In genomic region chr20:55580475-55580874, GRCh38 we compare ENCODE assay signal across 25 cellular contexts.
"Had no signal": no experiment of that assay in that cellular context is flagged by ENCODE, and none has a peak within 500 bp of the region (broad histone marks: within the 10 kb centered on the region; RNA-seq: fewer than 3 reads in every experiment).

No MANE protein-coding gene starts in this region.

- H3K36me3 ChIP-seq: SJCRH30 had no signal

- H3K27ac ChIP-seq: SJCRH30 had no signal

- ATAC-seq: Right ventricle myocardium inferior, SK-N-SH treated with all-trans-retinoic acid at 6 μM for 48 hours had no signal

- DNase-seq: IMR-90, Kasumi-1, KG1, MV-4-11, NCI-H1048, NCI-H1105, NCI-H1417 treated with DMSO at 0.1 percent for 48 hours, NCI-H146, NCI-H1694 treated with DMSO at 0.1 percent for 48 hours, NCI-H1930, NCI-H2081, NCI-H2107, NCI-H226, NCI-H446, NCI-H510A, NCI-H524 treated with DMSO at 0.1 percent for 48 hours, NCI-H69, NCI-H774, OCI-M1, RPMI8226, SHP77 treated with DMSO at 0.1 percent for 48 hours had no signal

- H3K4me3 ChIP-seq: SJCRH30 had no signal

- FAIRE-seq: RCC 7860 had no signal

- H3K27me3 ChIP-seq: SJCRH30 had no signal

- H3K4me1 ChIP-seq: SJCRH30 had no signal

- H3K9me3 ChIP-seq: SJCRH30 had no signal
